Comparison of ENCODE assay signal across 8 cellular contexts in genomic region chr11:112453601-112454577, GRCh38.
DNase-seq lines count a peak whose midpoint lies in the region; ATAC-seq and TF ChIP-seq lines count a peak whose summit lies in the region.

No MANE protein-coding gene starts in this region.

- no peaks in the 10 kb centered on the region for H3K36me3 Mint-ChIP-seq in activated CD4-positive, alpha-beta memory T cell treated with anti-CD3 and anti-CD28 coated beads, Interleukin-2, amount 10 ng/mL, durations not matched to agents 7 days and 5 days (ENCODE audit: low read depth)

- DNase-seq in NCI-H146 (lab: John Stamatoyannopoulos, UW) (peak; percentile 38), NCI-H146 treated with DMSO at 0.1 percent for 48 hours (lab: John Stamatoyannopoulos, UW; ENCODE audit: unreplicated experiment) (no peak), foreskin fibroblast (peak; percentile 11 to 39), NCI-H1092 treated with DMSO at 0.1 percent for 48 hours (lab: John Stamatoyannopoulos, UW) (no peak)
- DNase-seq in activated CD4-positive, alpha-beta memory T cell treated with anti-CD3 and anti-CD28 coated beads, Interleukin-2, amount 10 ng/mL, durations not matched to agents 7 days and 5 days = peak; percentile 52
- peak; percentile 15 to 31 for DNase-seq in stimulated activated CD4-positive, alpha-beta T cell treated with anti-CD3 and anti-CD28 coated beads, Interleukin-15, amount 100 ng/mL, for 48 hours (ENCODE audit: low read depth in 2 of 2)

- TF ChIP-seq EP300 in Ishikawa (IDR thresholded peaks at IDR 0.05; ENCODE audit: borderline replicate concordance) = no peak

- POLR2A ChIA-PET in activated CD4-positive, alpha-beta memory T cell treated with anti-CD3 and anti-CD28 coated beads, Interleukin-2, amount 10 ng/mL, durations not matched to agents 7 days and 5 days (lab: Charles Lee) = no interaction called here

- no peak overlapping the region for H3K4me3 Mint-ChIP-seq in activated CD4-positive, alpha-beta memory T cell treated with anti-CD3 and anti-CD28 coated beads, Interleukin-2, amount 10 ng/mL, durations not matched to agents 7 days and 5 days

- no peak overlapping the region for H3K27ac Mint-ChIP-seq in activated CD4-positive, alpha-beta memory T cell treated with anti-CD3 and anti-CD28 coated beads, Interleukin-2, amount 10 ng/mL, durations not matched to agents 7 days and 5 days

- no peak overlapping the region for H3K4me3 ChIP-seq in foreskin fibroblast (ENCODE audit: low read depth in 1 of 2, low read length in 2 of 2)

- no peak for ATAC-seq in GM19397 (IDR thresholded peaks at IDR 0.05; ENCODE audit: unreplicated experiment)

- H3K27me3 Mint-ChIP-seq in activated CD4-positive, alpha-beta memory T cell treated with anti-CD3 and anti-CD28 coated beads, Interleukin-2, amount 10 ng/mL, durations not matched to agents 7 days and 5 days = peaks cover 3% of the 10 kb centered on the region

- peaks cover 7% of the 10 kb centered on the region for H3K4me1 Mint-ChIP-seq in activated CD4-positive, alpha-beta memory T cell treated with anti-CD3 and anti-CD28 coated beads, Interleukin-2, amount 10 ng/mL, durations not matched to agents 7 days and 5 days

- no peaks in the 10 kb centered on the region for H3K9me3 Mint-ChIP-seq in activated CD4-positive, alpha-beta memory T cell treated with anti-CD3 and anti-CD28 coated beads, Interleukin-2, amount 10 ng/mL, durations not matched to agents 7 days and 5 days

- CTCF ChIA-PET in activated CD4-positive, alpha-beta memory T cell treated with anti-CD3 and anti-CD28 coated beads, Interleukin-2, amount 10 ng/mL, durations not matched to agents 7 days and 5 days (lab: Charles Lee) = interaction anchor here (0.6 to 1.9 kb wide), 11 partner anchors 9 to 341 kb away, joined by 3 to 8 read pairs (median 6); no protein-coding TSS in a partner anchor

- TF ChIP-seq RAD21 in Ishikawa (IDR thresholded peaks at IDR 0.05; ENCODE audit: low read depth) = peak; percentile 43

- peak; percentile 37 for TF ChIP-seq CTCF in foreskin fibroblast (IDR thresholded peaks at IDR 0.05; ENCODE audit: low read depth, low read length)

TF ChIP-seq in Ishikawa, 13 proteins besides CTCF, POLR2A, EP300 and RAD21:
- TF ChIP-seq EGR1 (IDR thresholded peaks at IDR 0.05) (no peak), NFIC (IDR thresholded peaks at IDR 0.05) (no peak), REST (IDR thresholded peaks at IDR 0.05; ENCODE audit: low read depth) (no peak), CREB1 (IDR thresholded peaks at IDR 0.05; ENCODE audit: low read depth) (no peak), USF1 (IDR thresholded peaks at IDR 0.05) (no peak), TAF1 (IDR thresholded peaks at IDR 0.05; ENCODE audit: low read depth) (no peak), FOXM1 (IDR thresholded peaks at IDR 0.05; ENCODE audit: borderline replicate concordance, low read depth) (no peak), YY1 (IDR thresholded peaks at IDR 0.05; ENCODE audit: low read depth) (no peak)
TF ChIP-seq in Ishikawa: peak in this region for 0.

Comparison
In these comparisons a context has a peak if more than half of its experiments do, and no peak if none do; other contexts are left out.
1. DNase-seq: peak in NCI-H146 (single experiment), activated CD4-positive, alpha-beta memory T cell treated with anti-CD3 and anti-CD28 coated beads, Interleukin-2, amount 10 ng/mL, durations not matched to agents 7 days and 5 days (single experiment), foreskin fibroblast (2 of 2) and stimulated activated CD4-positive, alpha-beta T cell treated with anti-CD3 and anti-CD28 coated beads, Interleukin-15, amount 100 ng/mL, for 48 hours (2 of 2); none in NCI-H146 treated with DMSO at 0.1 percent for 48 hours (single experiment) and NCI-H1092 treated with DMSO at 0.1 percent for 48 hours (single experiment).